ENCODE assay signal across 8 cellular contexts in genomic region chr15:98547741-98548166, GRCh38.
A peak's percentile ranks its signal among the peaks of the same experiment; 100 is the strongest.
DNase-seq lines count a peak whose midpoint lies in the region; FAIRE-seq and TF ChIP-seq lines count a peak whose summit lies in the region.

No MANE protein-coding gene starts in this region.

- no TSS peak for BruUV-seq in endothelial cell of umbilical vein (replicated peaks; lab: Mats Ljungman, UMichigan)

- H3K9me3 ChIP-seq in endothelial cell of umbilical vein (replicated peaks; ENCODE audit: control insufficient read depth, insufficient read depth, low read length) (no peaks in the 10 kb centered on the region), mucosa of rectum (ENCODE audit: control insufficient read depth in 2 of 2, low read length in 2 of 2) (no peaks in the 10 kb centered on the region), vagina (no peaks in the 10 kb centered on the region)

- H3K9me1 ChIP-seq in endothelial cell of umbilical vein (replicated peaks; ENCODE audit: control insufficient read depth, extremely low read depth, insufficient read depth, low read length), result no peaks in the 10 kb centered on the region

- H3K36me3 ChIP-seq in ACC112 (ENCODE audit: insufficient read depth, low read length), result no peaks in the 10 kb centered on the region
- H3K36me3 ChIP-seq in endothelial cell of umbilical vein (ENCODE audit: control insufficient read depth in 2 of 2, extremely low read depth in 1 of 2, insufficient read depth in 2 of 2, low read length in 2 of 2), result no peaks in the 10 kb centered on the region
- no peaks in the 10 kb centered on the region for H3K36me3 ChIP-seq in mucosa of rectum (ENCODE audit: control insufficient read depth in 2 of 2, insufficient read depth in 2 of 2, low read length in 2 of 2)
- no peaks in the 10 kb centered on the region for H3K36me3 ChIP-seq in vagina

- TF ChIP-seq CTCF in endothelial cell of umbilical vein (IDR thresholded peaks at IDR 0.05; ENCODE audit: extremely low read depth in 1 of 2, insufficient read depth in 1 of 2, low read depth in 1 of 2, low read length in 2 of 2), result no peak
- no peak for TF ChIP-seq CTCF in vagina (IDR thresholded peaks at IDR 0.05)

- H3K9ac ChIP-seq in endothelial cell of umbilical vein (replicated peaks; ENCODE audit: extremely low read depth, insufficient read depth, low read length), result no peak overlapping the region
- peak overlapping the region; percentile 18 to 24 for H3K9ac ChIP-seq in mucosa of rectum (ENCODE audit: low read depth in 1 of 2, low read length in 2 of 2)

- POLR2A ChIA-PET in endothelial cell of umbilical vein (lab: Charles Lee), result no interaction called here

- H2AFZ ChIP-seq in ACC112 (ENCODE audit: low read length, unreplicated experiment), result peak overlapping the region; percentile 85
- H2AFZ ChIP-seq in endothelial cell of umbilical vein (ENCODE audit: low read depth, low read length), result peak overlapping the region; percentile 67

- dilution Hi-C loops in endothelial cell of umbilical vein (cut with MboI; ENCODE audit: extremely low pct_ligation_motif_present, low sequenced_read_pairs), result no loop called here

- H3K27ac ChIP-seq in ACC112 (ENCODE audit: low read depth, low read length) (peak overlapping the region; percentile 9; the same call in 1 of the 2 replicates), endothelial cell of umbilical vein (ENCODE audit: insufficient read depth, low read depth, low read length) (no peak overlapping the region), mucosa of rectum (ENCODE audit: low read depth in 2 of 2, low read length in 2 of 2) (peak overlapping the region; percentile 63 to 76), vagina (peak overlapping the region; percentile 96)

- intact Hi-C loops in endothelial cell of umbilical vein (cut with micrococcal nuclease) (loop anchor here (1.0 kb wide), 1 partner anchor 101 kb away; the partner anchor contains the start of gene IGF1R), vagina (cut with DNase I) (no loop called here)

- H3K79me2 ChIP-seq in ACC112 (ENCODE audit: control insufficient read depth, insufficient read depth, low read length, unreplicated experiment) (no peaks in the 10 kb centered on the region), endothelial cell of umbilical vein (ENCODE audit: control insufficient read depth, insufficient read depth, low read length) (no peaks in the 10 kb centered on the region)

- no peak for FAIRE-seq in endothelial cell of umbilical vein (lab: Jason Lieb, UNC)

- CTCF ChIA-PET in endothelial cell of umbilical vein (lab: Charles Lee), result interaction anchor here (0.8 to 2.0 kb wide), 3 partner anchors 99 to 529 kb away, joined by 3 to 5 read pairs (median 4); no protein-coding TSS in a partner anchor

- DNase-seq in NCI-H82 treated with DMSO at 0.1 percent for 48 hours (lab: John Stamatoyannopoulos, UW; ENCODE audit: unreplicated experiment), result peak; percentile 26
- DNase-seq in endothelial cell of umbilical vein (ENCODE audit: low read depth, low spot score), result no peak
- no peak for DNase-seq in vagina (ENCODE audit: extremely low spot score in 2 of 2)
- no peak for DNase-seq in NCI-H748 (lab: John Stamatoyannopoulos, UW; ENCODE audit: unreplicated experiment)
- DNase-seq in COR-L47 (lab: John Stamatoyannopoulos, UW), result no peak
- no peak for DNase-seq in erythroblast (lab: John Stamatoyannopoulos, UW)

- H3K4me3 ChIP-seq in ACC112 (ENCODE audit: low read depth, low read length) (peak overlapping the region; percentile 77), endothelial cell of umbilical vein (replicated peaks in 1 of 3; ENCODE audit: insufficient read depth in 1 of 3, low read depth in 1 of 3, low read length in 3 of 3) (peak overlapping the region in 2 of 3 experiments; percentile 34 to 51), mucosa of rectum (ENCODE audit: low read length in 2 of 2) (peak overlapping the region; percentile 60 to 61), vagina (peak overlapping the region; percentile 58 to 64)

- peaks cover 30% of the 10 kb centered on the region for H3K27me3 ChIP-seq in ACC112 (ENCODE audit: insufficient read depth, low read length)
- peaks cover 3 to 13% of the 10 kb centered on the region in 2 experiments for H3K27me3 ChIP-seq in endothelial cell of umbilical vein (ENCODE audit: control insufficient read depth in 2 of 2, insufficient read depth in 2 of 2, low read length in 2 of 2)
- peaks cover 8 to 10% of the 10 kb centered on the region in 2 donors for H3K27me3 ChIP-seq in mucosa of rectum (ENCODE audit: control insufficient read depth in 2 of 2, insufficient read depth in 2 of 2, low read length in 2 of 2)
- no peaks in the 10 kb centered on the region for H3K27me3 ChIP-seq in vagina

- H3K4me2 ChIP-seq in endothelial cell of umbilical vein (ENCODE audit: insufficient read depth, low read length), result peak overlapping the region; percentile 79

- H3K4me1 ChIP-seq in ACC112 (ENCODE audit: control insufficient read depth, insufficient read depth, low read length, unreplicated experiment) (peaks cover 3% of the 10 kb centered on the region), endothelial cell of umbilical vein (ENCODE audit: control insufficient read depth, extremely low read depth, insufficient read depth, low read length) (peaks cover 12% of the 10 kb centered on the region), mucosa of rectum (ENCODE audit: control insufficient read depth in 2 of 2, insufficient read depth in 2 of 2, low read length in 2 of 2) (peaks cover 5 to 8% of the 10 kb centered on the region in 2 donors), vagina (peaks cover 23% of the 10 kb centered on the region)

- H4K20me1 ChIP-seq in endothelial cell of umbilical vein (replicated peaks; ENCODE audit: control insufficient read depth, extremely low read depth, insufficient read depth, low read length), result no peaks in the 10 kb centered on the region

- TF ChIP-seq POLR2A in endothelial cell of umbilical vein (IDR thresholded peaks at IDR 0.05; ENCODE audit: low read depth, low read length) (no peak), vagina (IDR thresholded peaks at IDR 0.05) (no peak), erythroblast (IDR thresholded peaks at IDR 0.05; ENCODE audit: low read length) (no peak)

TF ChIP-seq in endothelial cell of umbilical vein, 7 proteins besides CTCF, POLR2A, EP300 and RAD21:
- no peak for TF ChIP-seq FOS (IDR thresholded peaks at IDR 0.05; ENCODE audit: borderline replicate concordance, insufficient read depth, low read length)
- no peak for TF ChIP-seq EZH2 (IDR thresholded peaks at IDR 0.05; ENCODE audit: borderline replicate concordance, low read depth, low read length, severe bottlenecking)
